ENCODE assay signal across 11 cellular contexts in genomic region chrX:68018248-68019203, GRCh38.
A peak's percentile ranks its signal among the peaks of the same experiment; 100 is the strongest.
DNase-seq lines count a peak whose midpoint lies in the region; ATAC-seq lines count a peak whose summit lies in the region.
"Had no signal": no experiment of that assay in that cellular context is flagged by ENCODE, and none has a peak within 500 bp of the region (broad histone marks: within the 10 kb centered on the region; RNA-seq: fewer than 3 reads in every experiment).

No MANE protein-coding gene starts in this region.

- ATAC-seq in GM19438 (IDR thresholded peaks at IDR 0.05; ENCODE audit: low read depth, unreplicated experiment) (peak; percentile 62), GM19452 (IDR thresholded peaks at IDR 0.05; ENCODE audit: unreplicated experiment) (no peak), HG02884 (IDR thresholded peaks at IDR 0.05; ENCODE audit: unreplicated experiment) (no peak)
- ATAC-seq: activated CD4-positive, CD25-positive, alpha-beta regulatory T cell treated with anti-CD3 and anti-CD28 coated beads, Interleukin-2, amount 50 U/mL, for 24 hours had no signal

- POLR2A ChIA-PET in CD8-positive, alpha-beta memory T cell (lab: Charles Lee), result no interaction called here

- H3K27ac Mint-ChIP-seq in CD8-positive, alpha-beta memory T cell, result no peak overlapping the region
- H3K27ac Mint-ChIP-seq: memory B cell; stimulated activated naive B cell treated with anti-CD40 and anti-IgM and Interleukin-4, amounts not matched to agents 10 μg/mL and 1 μg/mL and 100 μg/mL, for 72 hours had no signal

- no peaks in the 10 kb centered on the region for H3K9me3 ChIP-seq in CD8-positive, alpha-beta memory T cell (ENCODE audit: low read length)

- H3K4me3 Mint-ChIP-seq in CD8-positive, alpha-beta memory T cell, result no peak overlapping the region
- H3K4me3 Mint-ChIP-seq: memory B cell; stimulated activated naive B cell treated with anti-CD40 and anti-IgM and Interleukin-4, amounts not matched to agents 10 μg/mL and 1 μg/mL and 100 μg/mL, for 72 hours had no signal

- CTCF ChIA-PET in CD8-positive, alpha-beta memory T cell (lab: Charles Lee), result no interaction called here

- no peaks in the 10 kb centered on the region for H3K4me1 Mint-ChIP-seq in CD8-positive, alpha-beta memory T cell
- H3K4me1 Mint-ChIP-seq: memory B cell; stimulated activated naive B cell treated with anti-CD40 and anti-IgM and Interleukin-4, amounts not matched to agents 10 μg/mL and 1 μg/mL and 100 μg/mL, for 72 hours had no signal

- DNase-seq in ACHN (peak; percentile 20), OCI-M1 (lab: John Stamatoyannopoulos, UW) (peak; percentile 56), fibroblast of peridontal ligament (ENCODE audit: extremely low read depth) (peak; percentile 8), globus pallidus (ENCODE audit: low spot score) (no peak)
- no peak for DNase-seq in CD8-positive, alpha-beta memory T cell
- DNase-seq: stimulated activated naive B cell treated with anti-CD40 and anti-IgM and Interleukin-4, amounts not matched to agents 10 μg/mL and 1 μg/mL and 100 μg/mL, for 72 hours had no signal

- no peak overlapping the region for H3K4me3 ChIP-seq in CD8-positive, alpha-beta memory T cell (ENCODE audit: low read length)

- in situ Hi-C loops in ACHN (cut with HindIII; ENCODE audit: low pct_ligation_motif_present, low pct_unique_long_range_greater_than_20kb, low sequenced_read_pairs), result no loop called here

- H3K27ac ChIP-seq in CD8-positive, alpha-beta memory T cell (ENCODE audit: low read depth, low read length), result no peak overlapping the region

- no peaks in the 10 kb centered on the region for H3K36me3 Mint-ChIP-seq in CD8-positive, alpha-beta memory T cell
- H3K36me3 Mint-ChIP-seq: memory B cell; stimulated activated naive B cell treated with anti-CD40 and anti-IgM and Interleukin-4, amounts not matched to agents 10 μg/mL and 1 μg/mL and 100 μg/mL, for 72 hours had no signal

- H3K4me1 ChIP-seq in CD8-positive, alpha-beta memory T cell (ENCODE audit: insufficient read depth, low read length), result no peaks in the 10 kb centered on the region

- no peaks in the 10 kb centered on the region for H3K36me3 ChIP-seq in CD8-positive, alpha-beta memory T cell (ENCODE audit: insufficient read depth, low read length)

- H3K9me3 Mint-ChIP-seq in CD8-positive, alpha-beta memory T cell, result peaks cover 0 to 3% (median 0%) of the 10 kb centered on the region in 5 donors
- H3K9me3 Mint-ChIP-seq: memory B cell had no signal

- H3K27me3 Mint-ChIP-seq in CD8-positive, alpha-beta memory T cell, result no peaks in the 10 kb centered on the region
- H3K27me3 Mint-ChIP-seq: memory B cell; stimulated activated naive B cell treated with anti-CD40 and anti-IgM and Interleukin-4, amounts not matched to agents 10 μg/mL and 1 μg/mL and 100 μg/mL, for 72 hours had no signal

- no peaks in the 10 kb centered on the region for H3K27me3 ChIP-seq in CD8-positive, alpha-beta memory T cell (ENCODE audit: insufficient read depth, low read length, poor library complexity, severe bottlenecking)

Comparison
In these comparisons a context has a peak if more than half of its experiments do, and no peak if none do; other contexts are left out.
1. DNase-seq: peak in ACHN (single experiment), OCI-M1 (single experiment) and fibroblast of peridontal ligament (single experiment); none in CD8-positive, alpha-beta memory T cell (0 of 5) and globus pallidus (single experiment).